In the genomic region with DNA sequence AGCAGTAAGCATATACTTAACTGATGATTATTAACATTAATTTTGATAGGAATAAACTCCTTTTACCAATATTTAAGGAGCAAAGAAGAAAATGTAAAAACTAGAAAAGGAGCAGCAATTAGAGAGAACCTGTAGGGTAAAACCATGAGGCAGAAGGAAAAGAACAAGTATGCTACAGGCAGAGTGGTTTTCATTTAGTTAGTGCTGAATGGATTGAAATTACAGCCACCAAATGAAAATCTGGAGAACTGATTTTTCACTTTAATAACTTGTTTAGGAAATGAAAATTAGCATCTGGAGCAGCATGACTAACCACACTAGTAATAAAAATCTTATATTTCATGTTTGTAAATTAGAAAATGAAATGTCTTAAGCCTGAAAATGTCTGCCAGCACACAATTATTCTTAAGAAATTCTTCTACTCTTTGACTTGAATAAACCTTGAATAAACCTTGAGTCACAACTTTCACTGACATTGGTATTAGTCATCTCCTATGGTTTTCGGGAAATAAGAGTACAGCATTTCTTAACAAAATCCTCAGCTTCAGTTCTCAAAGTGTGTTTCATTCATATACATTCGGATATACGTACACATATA, we compare ENCODE assay signal across 18 cellular contexts.
DNase-seq lines count a peak whose midpoint lies in the region; ATAC-seq and TF ChIP-seq lines count a peak whose summit lies in the region.
"Had no signal": no experiment of that assay in that cellular context is flagged by ENCODE, and none has a peak within 500 bp of the region (broad histone marks: within the 10 kb centered on the region; RNA-seq: fewer than 3 reads in every experiment).

No MANE protein-coding gene starts in this region.

- H3K36me3 ChIP-seq in A673 (ENCODE audit: insufficient read depth, low read length, poor library complexity, severe bottlenecking) (no peaks in the 10 kb centered on the region), thyroid gland (no peaks in the 10 kb centered on the region)
- H3K36me3 ChIP-seq: prostate gland had no signal

- no peak for TF ChIP-seq POLR2A in thyroid gland (IDR thresholded peaks at IDR 0.05)

- POLR2A ChIA-PET in A673 (lab: Charles Lee; ENCODE audit: low non-redundant PET) = no interaction called here

- H3K9me3 Mint-ChIP-seq in activated T-cell treated with anti-CD3 and anti-CD28 coated beads, Interleukin-2, amount 50 U/mL, for 4 hours = peaks cover 8% of the 10 kb centered on the region
- H3K9me3 Mint-ChIP-seq: activated naive CD8-positive, alpha-beta T cell treated with anti-CD3 and anti-CD28 coated beads for 36 hours had no signal

- TF ChIP-seq CTCF in A673 (conservative IDR thresholded peaks at IDR 0.05; ENCODE audit: low read depth, low read length) = no peak
- no peak for TF ChIP-seq CTCF in cardiac fibroblast (IDR thresholded peaks at IDR 0.05; ENCODE audit: low read depth, low read length)
- TF ChIP-seq CTCF in thyroid gland (IDR thresholded peaks at IDR 0.05) = no peak

- H3K27me3 ChIP-seq in A673 (replicated peaks; ENCODE audit: insufficient read depth, low read depth, low read length, poor library complexity) (no peaks in the 10 kb centered on the region), thyroid gland (no peaks in the 10 kb centered on the region)

- H3K36me3 Mint-ChIP-seq in activated T-cell treated with anti-CD3 and anti-CD28 coated beads, Interleukin-2, amount 50 U/mL, for 4 hours (ENCODE audit: insufficient read depth) = no peaks in the 10 kb centered on the region
- H3K36me3 Mint-ChIP-seq: activated naive CD8-positive, alpha-beta T cell treated with anti-CD3 and anti-CD28 coated beads for 36 hours had no signal

- H3K27me3 Mint-ChIP-seq in activated T-cell treated with anti-CD3 and anti-CD28 coated beads, Interleukin-2, amount 50 U/mL, for 4 hours (ENCODE audit: low read depth) = no peaks in the 10 kb centered on the region
- H3K27me3 Mint-ChIP-seq: activated CD4-positive, alpha-beta T cell treated with anti-CD3 and anti-CD28 coated beads for 36 hours; activated naive CD8-positive, alpha-beta T cell treated with anti-CD3 and anti-CD28 coated beads for 36 hours had no signal

- BruUV-seq in A673 (replicated peaks; lab: Mats Ljungman, UMichigan) = no TSS peak

- H3K4me3 ChIP-seq in A673 (ENCODE audit: low read depth, low read length, poor library complexity, severe bottlenecking) (peak overlapping the region; percentile 6), cardiac fibroblast (replicated peaks in 1 of 2; ENCODE audit: low read depth in 2 of 2, low read length in 2 of 2) (no peak overlapping the region), thyroid gland (replicated peaks in 1 of 3) (no peak overlapping the region)
- H3K4me3 ChIP-seq: prostate gland had no signal

- H3K27ac ChIP-seq in A673 (ENCODE audit: low read depth, low read length, poor library complexity, severe bottlenecking) = peak overlapping the region; percentile 62
- no peak overlapping the region for H3K27ac ChIP-seq in thyroid gland
- H3K27ac ChIP-seq: prostate gland had no signal

- H3K4me1 ChIP-seq in A673 (ENCODE audit: insufficient read depth, low read length, poor library complexity, severe bottlenecking) = peaks cover 23% of the 10 kb centered on the region
- no peaks in the 10 kb centered on the region for H3K4me1 ChIP-seq in thyroid gland
- H3K4me1 ChIP-seq: Caco-2, prostate gland had no signal

- intact Hi-C loops in A673 (cut with micrococcal nuclease; ENCODE audit: unreplicated experiment) (no loop called here), thyroid gland (cut with DNase I) (no loop called here)

- H3K4me1 Mint-ChIP-seq in activated T-cell treated with anti-CD3 and anti-CD28 coated beads, Interleukin-2, amount 50 U/mL, for 4 hours (ENCODE audit: low read depth) = no peaks in the 10 kb centered on the region
- H3K4me1 Mint-ChIP-seq: activated CD4-positive, alpha-beta T cell treated with anti-CD3 and anti-CD28 coated beads for 36 hours; activated naive CD8-positive, alpha-beta T cell treated with anti-CD3 and anti-CD28 coated beads for 36 hours had no signal

- no peak for ATAC-seq in activated T-cell treated with anti-CD3 and anti-CD28 coated beads, Interleukin-2, amount 50 U/mL, for 4 hours
- ATAC-seq: activated CD4-positive, alpha-beta T cell treated with anti-CD3 and anti-CD28 coated beads for 36 hours; HCT116; left ventricle myocardium superior had no signal

- no peak overlapping the region for H3K4me3 Mint-ChIP-seq in activated T-cell treated with anti-CD3 and anti-CD28 coated beads, Interleukin-2, amount 50 U/mL, for 4 hours
- H3K4me3 Mint-ChIP-seq: activated CD4-positive, alpha-beta T cell treated with anti-CD3 and anti-CD28 coated beads for 36 hours; activated naive CD8-positive, alpha-beta T cell treated with anti-CD3 and anti-CD28 coated beads for 36 hours had no signal

- CTCF ChIA-PET in A673 (lab: Charles Lee) = no interaction called here

- no peaks in the 10 kb centered on the region for H3K9me3 ChIP-seq in A673 (ENCODE audit: low read depth, low read length, poor library complexity, severe bottlenecking)
- no peaks in the 10 kb centered on the region for H3K9me3 ChIP-seq in thyroid gland
- H3K9me3 ChIP-seq: Caco-2, prostate gland had no signal

- WGBS in thyroid gland, 2 donors = 92 to 95% methylated on average over 3 of the region's 3 CpGs

- peak; percentile 51 for DNase-seq in A673 (ENCODE audit: low spot score)
- DNase-seq in NCI-H69 (lab: John Stamatoyannopoulos, UW) = peak; percentile 44
- DNase-seq in cardiac fibroblast (ENCODE audit: low read depth in 2 of 2) = peak; percentile 22 to 80
- DNase-seq in kidney glomerular epithelial cell (lab: John Stamatoyannopoulos, UW) = peak; percentile 36
- DNase-seq in UCSD-AML1 (lab: John Stamatoyannopoulos, UW; ENCODE audit: unreplicated experiment) = no peak
- DNase-seq in activated T-cell treated with anti-CD3 and anti-CD28 coated beads, Interleukin-2, amount 50 U/mL, for 4 hours = no peak
- no peak for DNase-seq in thyroid gland
- no peak for DNase-seq in NCI-H1092 treated with DMSO at 0.1 percent for 48 hours (lab: John Stamatoyannopoulos, UW)
- DNase-seq: activated CD4-positive, alpha-beta T cell treated with anti-CD3 and anti-CD28 coated beads for 36 hours; activated naive CD8-positive, alpha-beta T cell treated with anti-CD3 and anti-CD28 coated beads for 36 hours; activated T-cell treated with anti-CD3 and anti-CD28 coated beads for 4 hours; Caco-2; left ventricle myocardium superior; NCI-H2029; NCI-H82; substantia nigra had no signal

Comparison
In these comparisons a context has a peak if more than half of its experiments do, and no peak if none do; other contexts are left out.
1. DNase-seq: peak in A673 (single experiment), NCI-H69 (single experiment), cardiac fibroblast (2 of 2) and kidney glomerular epithelial cell (single experiment); none in UCSD-AML1 (single experiment), activated T-cell treated with anti-CD3 and anti-CD28 coated beads, Interleukin-2, amount 50 U/mL, for 4 hours (single experiment), thyroid gland (0 of 2) and NCI-H1092 treated with DMSO at 0.1 percent for 48 hours (single experiment).